ENCODE assay signal across 23 cellular contexts in the genomic region with DNA sequence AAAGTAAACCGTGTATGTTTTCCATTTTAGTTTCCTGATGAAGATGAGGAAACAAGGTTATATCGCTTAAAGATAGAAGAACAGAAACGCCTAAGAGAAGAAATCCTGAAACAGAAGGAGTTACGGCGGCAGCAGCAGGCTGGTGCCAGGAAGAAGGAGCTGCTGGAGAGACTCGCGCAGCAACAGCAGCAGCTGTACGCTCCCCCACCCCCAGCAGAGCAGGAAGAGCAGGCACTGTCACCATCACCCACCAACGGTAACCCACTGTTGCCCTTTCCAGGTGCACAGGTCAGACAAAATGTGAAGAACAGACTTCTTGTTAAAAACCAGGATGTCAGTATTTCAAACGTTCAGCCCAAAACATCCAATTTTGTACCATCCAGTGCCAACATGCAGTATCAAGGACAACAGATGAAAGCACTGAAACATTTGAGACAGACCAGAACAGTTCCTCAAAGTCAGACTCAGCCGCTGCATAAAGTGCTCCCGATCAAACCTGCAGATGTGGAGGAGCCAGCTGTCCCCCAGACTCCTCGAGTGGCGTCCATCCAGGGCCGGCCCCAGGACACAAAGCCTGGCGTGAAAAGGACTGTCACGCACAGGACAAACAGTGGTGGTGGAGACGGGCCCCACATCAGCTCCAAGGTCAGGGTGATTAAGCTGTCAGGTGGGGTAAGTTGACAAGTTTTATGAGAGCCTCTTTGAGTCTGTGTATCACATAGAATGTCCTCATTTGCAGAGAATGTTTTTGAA.
DNase-seq lines count a peak whose midpoint lies in the region; ATAC-seq, FAIRE-seq and TF ChIP-seq lines count a peak whose summit lies in the region.
"Had no signal": no experiment of that assay in that cellular context is flagged by ENCODE, and none has a peak within 500 bp of the region (broad histone marks: within the 10 kb centered on the region; RNA-seq: fewer than 3 reads in every experiment).

No MANE protein-coding gene starts in this region.

- H3K36me3 ChIP-seq in HepG2 (replicated peaks in 1 of 2; ENCODE audit: control insufficient read depth in 1 of 2, insufficient read depth in 2 of 2, low read length in 2 of 2), result peaks cover 36 to 87% of the 10 kb centered on the region in 2 experiments
- peaks cover 7 to 72% (median 34%) of the 10 kb centered on the region in 4 donors for H3K36me3 ChIP-seq in right lobe of liver
- H3K36me3 ChIP-seq in thymus (ENCODE audit: control insufficient read depth, insufficient read depth), result peaks cover 25% of the 10 kb centered on the region
- H3K36me3 ChIP-seq in uterus, result no peaks in the 10 kb centered on the region

- no peak for FAIRE-seq in HepG2 (lab: Jason Lieb, UNC)
- FAIRE-seq: endometrium, H1 had no signal

- H3K4me2 ChIP-seq in HepG2 (ENCODE audit: low read depth, low read length), result no peak overlapping the region

- BruUV-seq in HepG2 (replicated peaks; lab: Mats Ljungman, UMichigan), result no TSS peak

- no peaks in the 10 kb centered on the region for H3K27me3 Mint-ChIP-seq in T-helper 17 cell
- H3K27me3 Mint-ChIP-seq: activated CD4-positive, alpha-beta memory T cell treated with anti-CD3 and anti-CD28 coated beads, Interleukin-2, amount 10 ng/mL, durations not matched to agents 7 days and 5 days had no signal

- H3K9me3 ChIP-seq in HepG2 (ENCODE audit: low read length) (no peaks in the 10 kb centered on the region), right lobe of liver (no peaks in the 10 kb centered on the region), T-helper 17 cell (ENCODE audit: control insufficient read depth, low read length, poor library complexity, severe bottlenecking) (no peaks in the 10 kb centered on the region), thymus (ENCODE audit: control insufficient read depth) (no peaks in the 10 kb centered on the region), uterus (no peaks in the 10 kb centered on the region)
- H3K9me3 ChIP-seq: colonic mucosa, sigmoid colon, vagina had no signal

- H3K4me1 ChIP-seq in HepG2 (ENCODE audit: insufficient read depth, low read length) (no peaks in the 10 kb centered on the region), right lobe of liver (no peaks in the 10 kb centered on the region), thymus (ENCODE audit: control insufficient read depth, insufficient read depth, low read length) (peaks cover 47% of the 10 kb centered on the region), uterus (peaks cover 0 to 5% of the 10 kb centered on the region in 2 donors)
- H3K4me1 ChIP-seq: colonic mucosa, parathyroid adenoma, vagina had no signal

- no peak overlapping the region for H3K4me3 Mint-ChIP-seq in T-helper 17 cell
- H3K4me3 Mint-ChIP-seq: activated CD4-positive, alpha-beta memory T cell treated with anti-CD3 and anti-CD28 coated beads, Interleukin-2, amount 10 ng/mL, durations not matched to agents 7 days and 5 days; nephron had no signal

- peaks cover 29% of the 10 kb centered on the region for H3K4me1 Mint-ChIP-seq in T-helper 17 cell

- peaks cover 26% of the 10 kb centered on the region for H3K79me2 ChIP-seq in HepG2 (ENCODE audit: insufficient read depth, low read length)

- H3K4me3 ChIP-seq in HepG2 (replicated peaks in 1 of 3; ENCODE audit: insufficient read depth in 1 of 3, low read depth in 2 of 3, low read length in 3 of 3) (no peak overlapping the region), right lobe of liver (no peak overlapping the region), thymus (ENCODE audit: low read length) (peak overlapping the region; percentile 44), uterus (no peak overlapping the region)
- H3K4me3 ChIP-seq: colonic mucosa, sigmoid colon, vagina had no signal

- no peak for TF ChIP-seq EP300 in HepG2 (IDR thresholded peaks at IDR 0.05; ENCODE audit: low read depth in 2 of 2, low read length in 2 of 2)
- TF ChIP-seq EP300 in HepG2 (CRISPR knock-in tag; IDR thresholded peaks at IDR 0.05; ENCODE audit: borderline replicate concordance), result no peak

- H3K27ac ChIP-seq in HepG2 (ENCODE audit: extremely low read length, insufficient read depth, low read length) (no peak overlapping the region), right lobe of liver (no peak overlapping the region), thymus (ENCODE audit: low read depth) (peak overlapping the region; percentile 92), uterus (no peak overlapping the region)
- H3K27ac ChIP-seq: colonic mucosa, parathyroid adenoma, sigmoid colon, vagina, WERI-Rb-1 had no signal

- no peak for TF ChIP-seq CTCF in HepG2 (CRISPR knock-in tag; IDR thresholded peaks at IDR 0.05)
- no peak for TF ChIP-seq CTCF in right lobe of liver (IDR thresholded peaks at IDR 0.05)
- TF ChIP-seq CTCF in uterus (IDR thresholded peaks at IDR 0.05), result no peak

- intact Hi-C loops in HepG2 (cut with micrococcal nuclease; ENCODE audit: unreplicated experiment), result no loop called here
- intact Hi-C loops in right lobe of liver (cut with DNase I), result no loop called here
- intact Hi-C loops in uterus (cut with DNase I; ENCODE audit: low total_unique reads), result no loop called here

- POLR2A ChIA-PET in HepG2 (lab: Yijun Ruan, JAX), result no interaction called here

- in situ Hi-C loops in HepG2 (cut with HindIII; ENCODE audit: extremely low pct_ligation_motif_present, low pct_unique_long_range_greater_than_20kb), result no loop called here

- peaks cover 4% of the 10 kb centered on the region for H3K36me3 Mint-ChIP-seq in T-helper 17 cell (ENCODE audit: low read depth)

- H2AFZ ChIP-seq in HepG2 (ENCODE audit: low read length), result no peak overlapping the region
- H2AFZ ChIP-seq: parathyroid adenoma had no signal

- WGBS in HepG2 (ENCODE audit: low lambda C conversion rate), result 98% methylated on average over 17 of the region's 18 CpGs
- WGBS in right lobe of liver (ENCODE audit: insufficient coverage, low coverage, low lambda C conversion rate, missing lambda C conversion rate), result 81% methylated on average over 17 of the region's 18 CpGs
- 27% methylated on average over 18 of the region's 18 CpGs for WGBS in thymus

- TF ChIP-seq RAD21 in HepG2 (CRISPR knock-in tag; IDR thresholded peaks at IDR 0.05), result no peak

- no peaks in the 10 kb centered on the region for H3K27me3 ChIP-seq in HepG2 (ENCODE audit: control insufficient read depth in 1 of 2, insufficient read depth in 2 of 2, low read length in 2 of 2)
- no peaks in the 10 kb centered on the region for H3K27me3 ChIP-seq in right lobe of liver
- no peaks in the 10 kb centered on the region for H3K27me3 ChIP-seq in thymus (ENCODE audit: control insufficient read depth, insufficient read depth)
- no peaks in the 10 kb centered on the region for H3K27me3 ChIP-seq in uterus
- H3K27me3 ChIP-seq: colonic mucosa, sigmoid colon, vagina had no signal

- DNase-seq in HepG2 (ENCODE audit: low spot score), result no peak
- no peak for DNase-seq in right lobe of liver
- DNase-seq in T-helper 17 cell, result no peak
- peak; percentile 28 for DNase-seq in globus pallidus (ENCODE audit: low spot score)
- no peak for DNase-seq in GM03348 (ENCODE audit: low spot score)
- DNase-seq in uterus, result no peak
- DNase-seq in OCI-M2 (lab: John Stamatoyannopoulos, UW; ENCODE audit: unreplicated experiment), result no peak
- DNase-seq: activated CD4-positive, alpha-beta memory T cell treated with anti-CD3 and anti-CD28 coated beads, Interleukin-2, amount 10 ng/mL, durations not matched to agents 7 days and 5 days; colonic mucosa; head of caudate nucleus; midbrain; NCI-H1436 treated with DMSO at 0.1 percent for 48 hours; NCI-H510A; sigmoid colon; stimulated activated CD4-positive, alpha-beta T cell treated with anti-CD3 and anti-CD28 coated beads, Interleukin-15, amount 100 ng/mL, for 24 hours; T-helper 2 cell; WERI-Rb-1 had no signal

- peak overlapping the region; percentile 19 for H3K27ac Mint-ChIP-seq in T-helper 17 cell
- H3K27ac Mint-ChIP-seq: activated CD4-positive, alpha-beta memory T cell treated with anti-CD3 and anti-CD28 coated beads, Interleukin-2, amount 10 ng/mL, durations not matched to agents 7 days and 5 days; nephron had no signal

- H4K20me1 ChIP-seq in HepG2 (ENCODE audit: insufficient read depth, low read length), result peaks cover 3% of the 10 kb centered on the region

- CTCF ChIA-PET in HepG2 (lab: Yijun Ruan, JAX; ENCODE audit: low intra/inter-chr PET ratio, low total read pairs), result no interaction called here

- no peak for ATAC-seq in HepG2
- ATAC-seq in right lobe of liver, result no peak
- no peak for ATAC-seq in T-helper 17 cell

- TF ChIP-seq POLR2A in HepG2 (IDR thresholded peaks at IDR 0.05; ENCODE audit: insufficient read depth in 1 of 2, low read depth in 2 of 2, low read length in 2 of 2) (no peak), right lobe of liver (IDR thresholded peaks at IDR 0.05) (no peak), uterus (IDR thresholded peaks at IDR 0.05) (no peak)

- H3K9ac ChIP-seq in HepG2 (ENCODE audit: insufficient read depth, low read depth, low read length), result no peak overlapping the region
- H3K9ac ChIP-seq: parathyroid adenoma had no signal

TF ChIP-seq in HepG2, 621 proteins besides CTCF, POLR2A, EP300 and RAD21:
- peak; percentile 41 for TF ChIP-seq RBM22 (optimal IDR thresholded peaks at IDR 0.05; ENCODE audit: low read length)
- no peak for TF ChIP-seq THAP11 (CRISPR knock-in tag; IDR thresholded peaks at IDR 0.05)
TF ChIP-seq in HepG2: peak in this region for 1.
